ENCODE assay signal across 1 cellular context in the genomic region with DNA sequence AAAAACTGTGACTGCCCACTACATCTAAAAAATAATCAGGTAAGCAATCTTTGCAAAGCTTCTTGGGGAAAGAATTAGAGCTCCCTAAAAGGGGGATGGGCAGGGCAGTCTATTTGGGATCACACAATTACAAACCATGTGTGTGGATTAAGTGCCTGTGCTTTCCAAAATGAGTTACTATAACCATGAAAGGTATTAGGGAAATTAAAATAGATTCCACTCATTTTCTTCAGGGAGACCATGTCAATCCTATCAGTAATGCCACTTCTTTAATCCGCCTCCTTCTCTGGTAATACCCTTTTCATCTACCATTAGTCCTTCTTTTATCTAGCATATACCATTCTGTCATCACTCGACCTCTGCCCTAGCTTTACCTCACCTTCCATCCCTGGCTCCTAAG.
TF ChIP-seq lines count a peak whose summit lies in the region.

No MANE protein-coding gene starts in this region.

TF ChIP-seq in SK-N-SH, 30 proteins besides CTCF, POLR2A, EP300 and RAD21 (continued from another document):
- TF ChIP-seq NFIC (IDR thresholded peaks at IDR 0.05; ENCODE audit: borderline replicate concordance) (no peak), JUND (IDR thresholded peaks at IDR 0.05) (no peak), TAF1 (IDR thresholded peaks at IDR 0.05; ENCODE audit: borderline replicate concordance, low read depth, low read length) (no peak), SIN3A (IDR thresholded peaks at IDR 0.05; ENCODE audit: borderline replicate concordance, low read depth, low read length) (no peak), NRF1 (IDR thresholded peaks at IDR 0.05; ENCODE audit: low read depth, low read length) (no peak), RCOR1 (IDR thresholded peaks at IDR 0.05; ENCODE audit: low read length) (no peak), TEAD4 (IDR thresholded peaks at IDR 0.05; ENCODE audit: borderline replicate concordance, insufficient read depth) (no peak), RXRA (IDR thresholded peaks at IDR 0.05; ENCODE audit: borderline replicate concordance, low read depth) (no peak)
- TF ChIP-seq, protein P1, sequence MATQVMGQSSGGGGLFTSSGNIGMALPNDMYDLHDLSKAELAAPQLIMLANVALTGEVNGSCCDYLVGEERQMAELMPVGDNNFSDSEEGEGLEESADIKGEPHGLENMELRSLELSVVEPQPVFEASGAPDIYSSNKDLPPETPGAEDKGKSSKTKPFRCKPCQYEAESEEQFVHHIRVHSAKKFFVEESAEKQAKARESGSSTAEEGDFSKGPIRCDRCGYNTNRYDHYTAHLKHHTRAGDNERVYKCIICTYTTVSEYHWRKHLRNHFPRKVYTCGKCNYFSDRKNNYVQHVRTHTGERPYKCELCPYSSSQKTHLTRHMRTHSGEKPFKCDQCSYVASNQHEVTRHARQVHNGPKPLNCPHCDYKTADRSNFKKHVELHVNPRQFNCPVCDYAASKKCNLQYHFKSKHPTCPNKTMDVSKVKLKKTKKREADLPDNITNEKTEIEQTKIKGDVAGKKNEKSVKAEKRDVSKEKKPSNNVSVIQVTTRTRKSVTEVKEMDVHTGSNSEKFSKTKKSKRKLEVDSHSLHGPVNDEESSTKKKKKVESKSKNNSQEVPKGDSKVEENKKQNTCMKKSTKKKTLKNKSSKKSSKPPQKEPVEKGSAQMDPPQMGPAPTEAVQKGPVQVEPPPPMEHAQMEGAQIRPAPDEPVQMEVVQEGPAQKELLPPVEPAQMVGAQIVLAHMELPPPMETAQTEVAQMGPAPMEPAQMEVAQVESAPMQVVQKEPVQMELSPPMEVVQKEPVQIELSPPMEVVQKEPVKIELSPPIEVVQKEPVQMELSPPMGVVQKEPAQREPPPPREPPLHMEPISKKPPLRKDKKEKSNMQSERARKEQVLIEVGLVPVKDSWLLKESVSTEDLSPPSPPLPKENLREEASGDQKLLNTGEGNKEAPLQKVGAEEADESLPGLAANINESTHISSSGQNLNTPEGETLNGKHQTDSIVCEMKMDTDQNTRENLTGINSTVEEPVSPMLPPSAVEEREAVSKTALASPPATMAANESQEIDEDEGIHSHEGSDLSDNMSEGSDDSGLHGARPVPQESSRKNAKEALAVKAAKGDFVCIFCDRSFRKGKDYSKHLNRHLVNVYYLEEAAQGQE (IDR thresholded peaks at IDR 0.05; ENCODE audit: low read depth, low read length): no peak
- TF ChIP-seq, protein P2, sequence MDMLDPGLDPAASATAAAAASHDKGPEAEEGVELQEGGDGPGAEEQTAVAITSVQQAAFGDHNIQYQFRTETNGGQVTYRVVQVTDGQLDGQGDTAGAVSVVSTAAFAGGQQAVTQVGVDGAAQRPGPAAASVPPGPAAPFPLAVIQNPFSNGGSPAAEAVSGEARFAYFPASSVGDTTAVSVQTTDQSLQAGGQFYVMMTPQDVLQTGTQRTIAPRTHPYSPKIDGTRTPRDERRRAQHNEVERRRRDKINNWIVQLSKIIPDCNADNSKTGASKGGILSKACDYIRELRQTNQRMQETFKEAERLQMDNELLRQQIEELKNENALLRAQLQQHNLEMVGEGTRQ (IDR thresholded peaks at IDR 0.05; ENCODE audit: borderline replicate concordance, low read depth, low read length): no peak
- TF ChIP-seq, protein P3, sequence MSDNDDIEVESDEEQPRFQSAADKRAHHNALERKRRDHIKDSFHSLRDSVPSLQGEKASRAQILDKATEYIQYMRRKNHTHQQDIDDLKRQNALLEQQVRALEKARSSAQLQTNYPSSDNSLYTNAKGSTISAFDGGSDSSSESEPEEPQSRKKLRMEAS (IDR thresholded peaks at IDR 0.05; ENCODE audit: low read depth): no peak
